ENCODE assay signal across 24 cellular contexts in the genomic region with DNA sequence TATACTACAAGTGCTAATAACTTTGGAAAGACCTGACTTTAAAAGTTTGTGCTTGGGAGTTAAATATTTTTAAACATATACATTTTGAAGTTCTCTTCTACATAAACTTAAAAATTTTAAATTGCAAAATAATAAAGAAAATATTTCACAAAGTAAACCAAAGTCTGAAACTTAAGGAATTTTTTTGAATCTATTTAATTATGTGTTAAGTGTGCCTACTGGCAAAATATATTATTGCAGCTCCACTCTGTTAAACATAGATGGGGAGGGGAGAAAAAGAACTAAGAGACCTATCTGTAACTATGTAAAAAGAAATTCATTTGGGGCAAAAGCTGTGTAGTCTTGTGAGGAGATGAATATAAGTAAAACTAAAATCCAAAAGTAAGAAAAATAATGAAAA.
DNase-seq lines count a peak whose midpoint lies in the region; ATAC-seq and TF ChIP-seq lines count a peak whose summit lies in the region.
"Had no signal": no experiment of that assay in that cellular context is flagged by ENCODE, and none has a peak within 500 bp of the region (broad histone marks: within the 10 kb centered on the region; RNA-seq: fewer than 3 reads in every experiment).

No MANE protein-coding gene starts in this region.

- in situ Hi-C loops in ACHN (cut with HindIII; ENCODE audit: low pct_ligation_motif_present, low pct_unique_long_range_greater_than_20kb, low sequenced_read_pairs) (no loop called here), GM13976 (cut with MboI; ENCODE audit: low sequenced_read_pairs, unreplicated experiment) (no loop called here)

- no peaks in the 10 kb centered on the region for H3K9me3 ChIP-seq in PC-9 (ENCODE audit: insufficient read depth, low read depth)
- H3K9me3 ChIP-seq: MG63, ovary, right atrium auricular region, SJCRH30 had no signal

- H4K20me1 ChIP-seq in PC-9 (ENCODE audit: insufficient read depth) = no peaks in the 10 kb centered on the region

- no peak overlapping the region for H3K27ac Mint-ChIP-seq in effector memory CD8-positive, alpha-beta T cell
- H3K27ac Mint-ChIP-seq: activated B cell treated with CpG ODN at 0.5 μM for 24 hours; activated T-cell treated with anti-CD3 and anti-CD28 coated beads, Interleukin-2, amount 50 U/mL, for 72 hours; natural killer cell; stimulated activated naive B cell treated with anti-CD40 and anti-IgM and Interleukin-4, amounts not matched to agents 10 μg/mL and 1 μg/mL and 100 μg/mL, for 72 hours had no signal

- H3K9me3 Mint-ChIP-seq in effector memory CD8-positive, alpha-beta T cell = no peaks in the 10 kb centered on the region
- H3K9me3 Mint-ChIP-seq: activated B cell treated with CpG ODN at 0.5 μM for 24 hours; activated T-cell treated with anti-CD3 and anti-CD28 coated beads, Interleukin-2, amount 50 U/mL, for 72 hours; natural killer cell; stimulated activated naive B cell treated with anti-CD40 and anti-IgM and Interleukin-4, amounts not matched to agents 10 μg/mL and 1 μg/mL and 100 μg/mL, for 72 hours had no signal

- H3K4me1 Mint-ChIP-seq in effector memory CD8-positive, alpha-beta T cell (ENCODE audit: low read depth in 2 of 2) = no peaks in the 10 kb centered on the region
- H3K4me1 Mint-ChIP-seq: activated B cell treated with CpG ODN at 0.5 μM for 24 hours; natural killer cell; stimulated activated naive B cell treated with anti-CD40 and anti-IgM and Interleukin-4, amounts not matched to agents 10 μg/mL and 1 μg/mL and 100 μg/mL, for 72 hours had no signal

- H3K27me3 Mint-ChIP-seq in effector memory CD8-positive, alpha-beta T cell = peaks cover 0 to 14% of the 10 kb centered on the region in 2 donors
- H3K27me3 Mint-ChIP-seq: activated B cell treated with CpG ODN at 0.5 μM for 24 hours; stimulated activated naive B cell treated with anti-CD40 and anti-IgM and Interleukin-4, amounts not matched to agents 10 μg/mL and 1 μg/mL and 100 μg/mL, for 72 hours had no signal

- no peak overlapping the region for H2AFZ ChIP-seq in PC-9

- H3K36me3 Mint-ChIP-seq in effector memory CD8-positive, alpha-beta T cell (ENCODE audit: insufficient read depth) = no peaks in the 10 kb centered on the region
- H3K36me3 Mint-ChIP-seq: natural killer cell; stimulated activated naive B cell treated with anti-CD40 and anti-IgM and Interleukin-4, amounts not matched to agents 10 μg/mL and 1 μg/mL and 100 μg/mL, for 72 hours had no signal

- TF ChIP-seq CTCF in PC-9 (conservative IDR thresholded peaks at IDR 0.05) (peak; percentile 50; the same call in 1 of the 2 replicates), fibroblast of mammary gland (conservative IDR thresholded peaks at IDR 0.05; ENCODE audit: control insufficient read depth, insufficient read depth, low read depth, low read length) (peak; percentile 18), GM13976 (IDR thresholded peaks at IDR 0.05; ENCODE audit: borderline replicate concordance, control extremely low read depth, extremely low read depth, insufficient read depth, missing control alignments) (no peak)

- intact Hi-C loops in PC-9 (cut with micrococcal nuclease; ENCODE audit: unreplicated experiment) = no loop called here

- no peak overlapping the region for H3K4me3 Mint-ChIP-seq in effector memory CD8-positive, alpha-beta T cell
- H3K4me3 Mint-ChIP-seq: activated B cell treated with CpG ODN at 0.5 μM for 24 hours; activated T-cell treated with anti-CD3 and anti-CD28 coated beads, Interleukin-2, amount 50 U/mL, for 72 hours; natural killer cell; stimulated activated naive B cell treated with anti-CD40 and anti-IgM and Interleukin-4, amounts not matched to agents 10 μg/mL and 1 μg/mL and 100 μg/mL, for 72 hours had no signal

- H3K9me2 ChIP-seq in PC-9 (ENCODE audit: insufficient read depth) = no peaks in the 10 kb centered on the region

- BruUV-seq in PC-9 (replicated peaks; lab: Mats Ljungman, UMichigan) = no TSS peak

- no peaks in the 10 kb centered on the region for H3K36me3 ChIP-seq in PC-9 (ENCODE audit: low read depth)
- H3K36me3 ChIP-seq: MG63, ovary, right atrium auricular region, SJCRH30 had no signal

- POLR2A ChIA-PET in PC-9 (lab: Charles Lee; ENCODE audit: unreplicated experiment) = no interaction called here

- DNase-seq in ACHN = peak; percentile 5
- peak; percentile 5 for DNase-seq in HCEC 1CT
- DNase-seq in PC-9 = no peak
- DNase-seq in fibroblast of mammary gland (ENCODE audit: low read depth) = no peak
- DNase-seq in effector memory CD8-positive, alpha-beta T cell = no peak
- DNase-seq in GM13976 (ENCODE audit: low spot score) = no peak
- DNase-seq: activated B cell treated with CpG ODN at 0.5 μM for 24 hours; activated CD4-positive, alpha-beta T cell treated with anti-CD3 and anti-CD28 coated beads, Interleukin-2, amount 50 U/mL, for 1 hour; activated naive CD4-positive, alpha-beta T cell; activated T-cell treated with anti-CD3 and anti-CD28 coated beads, Interleukin-2, amount 50 U/mL, for 72 hours; effector CD4-positive, alpha-beta T cell; foreskin keratinocyte; MG63; natural killer cell; NCI-H1417 treated with DMSO at 0.1 percent for 48 hours; NCI-H510A; ovary; SJCRH30; stimulated activated naive B cell treated with anti-CD40 and anti-IgM and Interleukin-4, amounts not matched to agents 10 μg/mL and 1 μg/mL and 100 μg/mL, for 72 hours had no signal

- no peaks in the 10 kb centered on the region for H3K4me1 ChIP-seq in PC-9 (replicated peaks; ENCODE audit: insufficient read depth)
- H3K4me1 ChIP-seq: foreskin keratinocyte, right atrium auricular region, SJCRH30 had no signal

- H3K4me3 ChIP-seq in PC-9 = no peak overlapping the region
- H3K4me3 ChIP-seq in fibroblast of mammary gland (ENCODE audit: control insufficient read depth, low read depth, low read length) = no peak overlapping the region
- H3K4me3 ChIP-seq: lung, MG63, ovary, right atrium auricular region, SJCRH30 had no signal

- CTCF ChIA-PET in PC-9 (lab: Charles Lee) = no interaction called here

- ATAC-seq in HG02759 (IDR thresholded peaks at IDR 0.05; ENCODE audit: unreplicated experiment) (no peak), HG02763 (IDR thresholded peaks at IDR 0.05; ENCODE audit: unreplicated experiment) (no peak)
- ATAC-seq in effector memory CD8-positive, alpha-beta T cell (replicated peaks) = no peak
- ATAC-seq: activated T-cell treated with anti-CD3 and anti-CD28 coated beads, Interleukin-2, amount 50 U/mL, for 72 hours; foreskin keratinocyte; natural killer cell; Panc1; stimulated activated naive B cell treated with anti-CD40 and anti-IgM and Interleukin-4, amounts not matched to agents 10 μg/mL and 1 μg/mL and 100 μg/mL, for 72 hours had no signal

- H3K27ac ChIP-seq in PC-9 = no peak overlapping the region
- H3K27ac ChIP-seq: foreskin keratinocyte, ovary, right atrium auricular region, SJCRH30 had no signal

- H3K79me2 ChIP-seq in PC-9 (ENCODE audit: low read depth) = no peaks in the 10 kb centered on the region

- no peak overlapping the region for H3K4me2 ChIP-seq in PC-9

- no peaks in the 10 kb centered on the region for H3K27me3 ChIP-seq in PC-9 (ENCODE audit: insufficient read depth, low read depth)
- H3K27me3 ChIP-seq: foreskin keratinocyte, MG63, ovary, right atrium auricular region, SJCRH30 had no signal

- no peaks in the 10 kb centered on the region for H3F3A ChIP-seq in PC-9 (ENCODE audit: insufficient read depth, low read depth)

Comparison
In these comparisons a context has a peak if more than half of its experiments do, and no peak if none do; other contexts are left out.
1. DNase-seq: peak in ACHN (single experiment) and HCEC 1CT (single experiment); none in PC-9 (0 of 2), fibroblast of mammary gland (single experiment), effector memory CD8-positive, alpha-beta T cell (0 of 3) and GM13976 (single experiment).